ENCODE assay signal across 15 cellular contexts in the genomic region with DNA sequence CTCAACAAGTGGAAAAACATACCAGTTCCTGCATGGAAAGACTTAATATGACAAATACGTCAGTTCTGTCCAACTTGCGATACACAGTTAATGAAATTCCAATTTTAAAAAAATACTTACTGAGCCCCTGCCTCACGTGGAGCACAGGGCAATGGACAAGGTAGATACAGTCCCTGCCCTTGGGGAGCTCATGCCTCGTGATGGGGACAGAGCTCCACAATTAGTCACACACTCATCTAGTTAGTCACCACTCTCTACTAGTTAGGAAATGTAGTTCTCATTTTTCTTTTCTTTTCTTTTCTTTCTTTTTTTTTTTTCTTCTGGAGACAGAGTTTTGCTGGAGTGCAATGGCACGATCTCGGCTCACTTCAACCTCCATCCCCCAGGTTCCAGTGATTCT.
"Had no signal": no experiment of that assay in that cellular context is flagged by ENCODE, and none has a peak within 500 bp of the region (broad histone marks: within the 10 kb centered on the region; RNA-seq: fewer than 3 reads in every experiment).

No MANE protein-coding gene starts in this region.

- DNase-seq: effector memory CD8-positive, alpha-beta T cell; foreskin melanocyte; heart left ventricle; hippocampal formation; left colon; left ventricle myocardium superior; mesenchymal stem cell; naive B cell; stimulated activated CD4-positive, alpha-beta T cell treated with anti-CD3 and anti-CD28 coated beads, Interleukin-2, amount 100 ng/mL, for 24 hours; stimulated activated CD4-positive, alpha-beta T cell treated with anti-CD3 and anti-CD28 coated beads, Interleukin-4, amount 100 ng/mL, for 4 hours; stimulated activated naive B cell treated with anti-CD40 and anti-IgM and Interleukin-4, amounts not matched to agents 10 μg/mL and 1 μg/mL and 100 μg/mL, for 72 hours; stomach; substantia nigra; transverse colon had no signal

- ATAC-seq: effector memory CD8-positive, alpha-beta T cell; heart left ventricle; left colon; left ventricle myocardium superior; sciatic nerve; stimulated activated naive B cell treated with anti-CD40 and anti-IgM and Interleukin-4, amounts not matched to agents 10 μg/mL and 1 μg/mL and 100 μg/mL, for 72 hours had no signal
